Comparison of ENCODE assay signal across 11 cellular contexts in the genomic region with DNA sequence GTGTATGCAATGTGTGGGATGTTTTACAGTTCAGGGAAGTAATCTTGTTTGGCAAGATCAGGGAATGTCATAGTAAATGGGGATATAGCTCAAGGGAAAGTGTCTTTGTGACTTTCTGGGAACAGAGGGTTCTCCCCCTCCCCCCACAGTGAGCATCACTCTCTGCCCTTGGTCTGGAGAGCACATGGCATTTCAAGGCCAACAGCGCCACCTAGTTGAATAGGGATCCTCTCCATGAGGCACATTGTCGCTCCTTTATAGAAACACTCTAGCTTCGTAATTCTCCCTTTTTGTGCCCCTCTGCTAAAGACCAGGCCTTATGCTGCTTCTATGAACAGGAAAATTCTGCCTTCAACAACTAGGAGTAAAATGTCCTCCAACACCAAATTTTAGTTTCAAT. TPM values are rescaled to one million over a fixed set of nuclear protein-coding genes. Genes with fewer than 3 reads are reported as not detected.
DNase-seq lines count a peak whose midpoint lies in the region; ATAC-seq and TF ChIP-seq lines count a peak whose summit lies in the region.
"Had no signal": no experiment of that assay in that cellular context is flagged by ENCODE, and none has a peak within 500 bp of the region (broad histone marks: within the 10 kb centered on the region; RNA-seq: fewer than 3 reads in every experiment).

No MANE protein-coding gene starts in this region.

- H3K4me1 ChIP-seq in effector memory CD4-positive, alpha-beta T cell (ENCODE audit: control insufficient read depth, insufficient read depth, low read length, poor library complexity, severe bottlenecking) = no peaks in the 10 kb centered on the region
- H3K4me1 ChIP-seq: sigmoid colon had no signal

- no peak overlapping the region for H3K27ac ChIP-seq in effector memory CD4-positive, alpha-beta T cell (ENCODE audit: insufficient read depth, low read length, poor library complexity, severe bottlenecking)
- H3K27ac ChIP-seq: sigmoid colon had no signal

- no peaks in the 10 kb centered on the region for H3K36me3 ChIP-seq in effector memory CD4-positive, alpha-beta T cell (ENCODE audit: control insufficient read depth, insufficient read depth, low read length)
- H3K36me3 ChIP-seq: sigmoid colon had no signal

- no peak for ATAC-seq in HG02973 (IDR thresholded peaks at IDR 0.05; ENCODE audit: unreplicated experiment)
- ATAC-seq: stimulated activated effector memory CD8-positive, alpha-beta T cell treated with anti-CD3 and anti-CD28 coated beads, Interleukin-12 subunit alpha, Interleukin-12 subunit beta, amount 100 ng/mL, for 72 hours had no signal

- DNase-seq in AML-193 (lab: John Stamatoyannopoulos, UW) (peak; percentile 0 to 8), GM12865 (ENCODE audit: low read depth) (peak; percentile 37), NCI-H460 (ENCODE audit: extremely low read depth, low read depth) (peak; percentile 22), dermis blood vessel endothelial cell (peak; percentile 11), SK-N-DZ (ENCODE audit: low spot score) (no peak), DMS114 treated with DMSO at 0.1 percent for 48 hours (lab: John Stamatoyannopoulos, UW; ENCODE audit: unreplicated experiment) (no peak)
- DNase-seq in effector memory CD4-positive, alpha-beta T cell = no peak
- DNase-seq: sigmoid colon had no signal

- H3K4me3 ChIP-seq in GM12865 (ENCODE audit: low read depth, low read length) = no peak overlapping the region
- no peak overlapping the region for H3K4me3 ChIP-seq in effector memory CD4-positive, alpha-beta T cell (ENCODE audit: insufficient read depth, low read depth, low read length, poor library complexity, severe bottlenecking)
- H3K4me3 ChIP-seq: sigmoid colon had no signal

- H3K9me3 ChIP-seq in effector memory CD4-positive, alpha-beta T cell (ENCODE audit: control insufficient read depth, low read length) = peaks cover 22% of the 10 kb centered on the region

- H3K27me3 ChIP-seq in effector memory CD4-positive, alpha-beta T cell (replicated peaks; ENCODE audit: control insufficient read depth, insufficient read depth, low read length, poor library complexity, severe bottlenecking) = no peaks in the 10 kb centered on the region
- H3K27me3 ChIP-seq: sigmoid colon had no signal

- peak; percentile 26 for TF ChIP-seq CTCF in GM12865 (IDR thresholded peaks at IDR 0.05; ENCODE audit: insufficient read depth, low read depth, low read length, missing control alignments)

RNA-seq across cellular contexts. Expression of gene ARNT2, which starts 37.1 kb away (rescaled TPM):
- 0.78 and 1.0 TPM in 2 replicates for total RNA-seq in NCI-H460 (2014; rRNA removed; shearing (Covaris generic))
- polyA plus RNA-seq in NCI-H460 (2014; cell fraction: nucleus; rRNA removed) = 0.40 and 0.43 TPM in 2 replicates
- total RNA-seq in dermis blood vessel endothelial cell = 0.28 and 0.34 TPM in 2 replicates
- 22.8 and 22.9 TPM in 2 replicates for polyA plus RNA-seq in SK-N-DZ (2014; cell fraction: cytosol; rRNA removed)
- polyA plus RNA-seq in SK-N-DZ (2014; cell fraction: nucleus; rRNA removed) = 14.1 and 16.6 TPM in 2 replicates
- polyA plus RNA-seq: IgD-negative memory B cell had no signal

Comparison
In these comparisons a context has a peak if more than half of its experiments do, and no peak if none do; other contexts are left out.
1. DNase-seq: peak in AML-193 (2 of 2), GM12865 (single experiment), NCI-H460 (single experiment) and dermis blood vessel endothelial cell (single experiment); none in effector memory CD4-positive, alpha-beta T cell (0 of 3), SK-N-DZ (single experiment) and DMS114 treated with DMSO at 0.1 percent for 48 hours (single experiment).